ENCODE assay signal across 8 cellular contexts in the genomic region with DNA sequence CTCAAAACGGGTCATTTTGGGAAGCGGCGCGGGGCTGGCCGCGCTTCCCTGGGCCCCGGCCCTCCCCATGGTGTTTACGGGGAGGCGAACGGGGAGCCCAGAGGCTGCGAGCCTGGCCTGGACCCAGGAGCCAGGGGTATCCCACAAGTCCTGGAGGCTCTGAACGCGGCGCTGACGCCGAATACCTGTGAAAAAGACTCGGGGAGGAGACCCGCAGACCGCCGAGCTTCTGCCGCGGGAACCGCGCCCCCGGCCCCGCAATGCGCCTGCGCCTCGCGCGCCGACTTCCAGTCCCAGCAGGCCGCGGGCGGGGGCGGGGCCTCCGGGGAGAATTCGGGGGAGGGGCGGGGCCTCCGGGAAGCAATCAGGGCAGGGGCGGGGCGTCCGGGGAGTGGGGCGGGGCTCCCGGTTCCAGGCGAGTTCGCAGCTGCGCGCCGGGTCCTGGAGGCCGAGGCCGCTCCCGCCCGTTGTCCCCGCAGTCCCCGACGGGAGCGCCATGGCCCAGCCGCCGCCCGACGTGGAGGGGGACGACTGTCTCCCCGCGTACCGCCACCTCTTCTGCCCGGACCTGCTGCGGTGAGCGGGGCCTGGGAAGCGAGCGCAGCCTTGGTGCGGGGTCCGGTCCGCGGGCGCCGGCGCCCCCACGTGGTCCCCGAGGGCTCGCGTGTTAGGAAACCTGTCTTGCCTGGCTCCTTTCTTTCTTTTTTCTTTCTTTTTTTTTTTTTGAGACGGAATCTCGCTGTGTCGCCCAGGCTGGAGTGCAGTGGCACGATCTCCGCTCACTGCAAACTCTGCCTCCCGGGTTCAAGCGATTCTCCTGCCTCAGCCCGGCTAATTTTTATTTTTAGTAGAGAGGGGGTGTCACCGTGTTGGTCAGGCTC. TPM values are rescaled to one million over a fixed set of nuclear protein-coding genes. Genes with fewer than 3 reads are reported as not detected.
A peak's percentile ranks its signal among the peaks of the same experiment; 100 is the strongest.
DNase-seq lines count a peak whose midpoint lies in the region; ATAC-seq and TF ChIP-seq lines count a peak whose summit lies in the region.

A gene with protein sequence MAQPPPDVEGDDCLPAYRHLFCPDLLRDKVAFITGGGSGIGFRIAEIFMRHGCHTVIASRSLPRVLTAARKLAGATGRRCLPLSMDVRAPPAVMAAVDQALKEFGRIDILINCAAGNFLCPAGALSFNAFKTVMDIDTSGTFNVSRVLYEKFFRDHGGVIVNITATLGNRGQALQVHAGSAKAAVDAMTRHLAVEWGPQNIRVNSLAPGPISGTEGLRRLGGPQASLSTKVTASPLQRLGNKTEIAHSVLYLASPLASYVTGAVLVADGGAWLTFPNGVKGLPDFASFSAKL (plus strand): TSS at position 418 of the 881 bp plus-strand sequence. CDS start 79 bp downstream, at position 497.

- no peaks in the 10 kb centered on the region for H3K27me3 ChIP-seq in suprapubic skin

- TF ChIP-seq POLR2A in suprapubic skin (IDR thresholded peaks at IDR 0.05) = peak in 1 of 2 donors; percentile 52

- peak within 1 kb of the TSS; percentile 85 for H3K4me3 ChIP-seq in suprapubic skin

- ATAC-seq in GM21786 (IDR thresholded peaks at IDR 0.05; ENCODE audit: unreplicated experiment) (peak; percentile 49), omental fat pad (ENCODE audit: low FRiP score) (peak; percentile 76)

- H3K9me3 ChIP-seq in suprapubic skin = no peaks in the 10 kb centered on the region

- TF ChIP-seq CTCF in omental fat pad (IDR thresholded peaks at IDR 0.05) = no peak
- peak; percentile 6 to 14 for TF ChIP-seq CTCF in suprapubic skin (IDR thresholded peaks at IDR 0.05)

- H3K27ac ChIP-seq in suprapubic skin = peak within 1 kb of the TSS; percentile 86

- WGBS in suprapubic skin = under 1% methylated on average over 42 of the region's 91 CpGs

- peaks cover 3% of the 10 kb centered on the region for H3K36me3 ChIP-seq in suprapubic skin

- DNase-seq in Daoy (ENCODE audit: low read depth) = peak; percentile 90
- peak; percentile 93 for DNase-seq in LoVo (ENCODE audit: low spot score)
- peak; percentile 87 for DNase-seq in SK-N-DZ (ENCODE audit: low spot score)
- peak; percentile 98 for DNase-seq in activated naive CD4-positive, alpha-beta T cell treated with anti-CD3 and anti-CD28 coated beads, Interleukin-2, amount 50 U/mL, for 16 hours
- peak; percentile 92 for DNase-seq in globus pallidus (ENCODE audit: low spot score)
- DNase-seq in omental fat pad (ENCODE audit: low spot score) = peak; percentile 98
- peak; percentile 98 for DNase-seq in suprapubic skin (ENCODE audit: low spot score in 2 of 2)

- no peak for TF ChIP-seq EP300 in suprapubic skin (IDR thresholded peaks at IDR 0.05)

- peaks cover 26% of the 10 kb centered on the region for H3K4me1 ChIP-seq in suprapubic skin

RNA-seq across cellular contexts. Expression of the gene that starts here (rescaled TPM):
- total RNA-seq in Daoy (2014; rRNA removed; shearing (Covaris generic)) = 1.3 and 4.2 TPM in 2 replicates
- polyA plus RNA-seq in SK-N-DZ (2014; cell fraction: cytosol; rRNA removed) = 15.9 and 21.1 TPM in 2 replicates
- 108 and 109 TPM in 2 replicates for polyA plus RNA-seq in SK-N-DZ (2014; cell fraction: nucleus; rRNA removed)
- total RNA-seq in omental fat pad (10 to 100 TPM; 16.5 to 30.9 (median 21.4) TPM), suprapubic skin (10 to 100 TPM in 3 of 4 donors, 1 to 10 TPM in 1; 9.1 to 23.4 (median 12.3) TPM)

Comparison
In these comparisons a context has a peak if more than half of its experiments do, and no peak if none do; other contexts are left out.
1. Peak in every context shown above with its lines: DNase-seq, ATAC-seq, H3K4me3 ChIP-seq and H3K27ac ChIP-seq.
2. CTCF ChIP-seq: peak in suprapubic skin (2 of 2); none in omental fat pad (0 of 3).